In the genomic region with DNA sequence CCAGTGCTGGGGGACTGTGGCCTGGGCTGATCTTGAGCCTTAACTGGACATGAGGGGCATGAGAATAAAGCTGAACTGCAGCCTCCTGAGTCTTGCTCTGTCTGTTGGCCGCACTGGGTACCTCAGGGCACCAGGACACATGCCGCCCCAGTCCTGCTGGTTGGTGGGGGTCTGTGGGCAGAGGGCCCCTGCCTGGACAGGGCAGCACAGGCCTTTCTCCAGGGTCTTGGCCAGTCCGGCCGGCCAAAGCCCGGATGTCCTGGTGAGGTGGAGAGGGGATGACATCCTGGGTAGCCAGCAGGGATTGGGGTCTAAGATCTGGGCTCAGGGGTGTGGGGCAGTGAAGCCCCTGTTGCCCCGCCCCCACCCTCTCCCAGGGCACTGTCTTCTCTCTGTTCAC, we compare ENCODE assay signal across 1 cellular context.
TF ChIP-seq lines count a peak whose summit lies in the region.

No MANE protein-coding gene starts in this region.

TF ChIP-seq in H1, 55 proteins besides CTCF, POLR2A, EP300 and RAD21:
- no peak for TF ChIP-seq ATF2 (IDR thresholded peaks at IDR 0.05; ENCODE audit: low read length)
TF ChIP-seq in H1: peak in this region for 0.
